ENCODE assay signal across 4 cellular contexts in the genomic region with DNA sequence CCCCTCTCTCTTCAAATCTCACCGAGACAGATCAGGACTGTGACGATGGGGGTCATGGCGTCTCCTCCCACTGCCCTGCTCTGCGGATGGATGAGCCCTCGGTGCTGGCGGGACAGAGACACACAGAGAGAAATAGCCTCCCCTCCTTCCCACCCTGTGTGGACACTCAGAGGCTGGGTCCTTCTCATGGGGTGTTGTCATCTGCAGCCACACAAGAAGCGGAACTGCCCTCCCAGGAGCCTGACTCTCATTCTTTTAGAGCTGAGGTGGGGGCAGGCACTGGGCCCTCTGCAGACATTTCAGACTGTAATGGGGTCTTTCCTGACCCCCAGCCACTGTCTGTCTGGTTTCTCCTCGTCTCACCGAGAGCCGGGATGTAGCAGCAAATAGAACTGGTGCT. TPM values are rescaled to one million over a fixed set of nuclear protein-coding genes. Genes with fewer than 3 reads are reported as not detected.
"Had no signal": no experiment of that assay in that cellular context is flagged by ENCODE, and none has a peak within 500 bp of the region (broad histone marks: within the 10 kb centered on the region; RNA-seq: fewer than 3 reads in every experiment).

No MANE protein-coding gene starts in this region.

RNA-seq across cellular contexts. Expression of a gene that starts 0.5 kb away (rescaled TPM):
- total RNA-seq: activated CD8-positive, alpha-beta T cell treated with anti-CD3 and anti-CD28 coated beads for 36 hours; osteoblast had no signal

RNA-seq across cellular contexts. Expression of a gene that starts 23.4 kb away (rescaled TPM):
- total RNA-seq: activated CD8-positive, alpha-beta T cell treated with anti-CD3 and anti-CD28 coated beads for 36 hours; osteoblast had no signal

RNA-seq across cellular contexts. Expression of a gene that starts 32.5 kb away (rescaled TPM):
- total RNA-seq: activated CD8-positive, alpha-beta T cell treated with anti-CD3 and anti-CD28 coated beads for 36 hours; activated naive CD8-positive, alpha-beta T cell treated with anti-CD3 and anti-CD28 coated beads, Interleukin-2, amount 10 ng/mL, durations not matched to agents 7 days and 5 days; T-cell had no signal

RNA-seq across cellular contexts. Expression of a gene that starts 37.9 kb away (rescaled TPM):
- total RNA-seq: activated CD8-positive, alpha-beta T cell treated with anti-CD3 and anti-CD28 coated beads for 36 hours; osteoblast had no signal

RNA-seq across cellular contexts. Expression of a gene that starts 57.6 kb away (rescaled TPM):
- total RNA-seq: activated CD8-positive, alpha-beta T cell treated with anti-CD3 and anti-CD28 coated beads for 36 hours; osteoblast had no signal
